In genomic region chr6:79838851-79839250, GRCh38 we compare ENCODE assay signal across 8 cellular contexts.
"Had no signal": no experiment of that assay in that cellular context is flagged by ENCODE, and none has a peak within 500 bp of the region (broad histone marks: within the 10 kb centered on the region; RNA-seq: fewer than 3 reads in every experiment).

No MANE protein-coding gene starts in this region.

- H3K4me3 ChIP-seq: K562 had no signal

- H3K27ac ChIP-seq: HL-60, KMS-11 had no signal

- FAIRE-seq: HepG2, HTR-8/SVneo, K562 had no signal

- H3K9ac ChIP-seq: KMS-11 had no signal

- DNase-seq: IMR-90, KBM-7, KG1 had no signal

- H3K4me2 ChIP-seq: KMS-11 had no signal
